Comparison of ENCODE assay signal across 30 cellular contexts in the genomic region with DNA sequence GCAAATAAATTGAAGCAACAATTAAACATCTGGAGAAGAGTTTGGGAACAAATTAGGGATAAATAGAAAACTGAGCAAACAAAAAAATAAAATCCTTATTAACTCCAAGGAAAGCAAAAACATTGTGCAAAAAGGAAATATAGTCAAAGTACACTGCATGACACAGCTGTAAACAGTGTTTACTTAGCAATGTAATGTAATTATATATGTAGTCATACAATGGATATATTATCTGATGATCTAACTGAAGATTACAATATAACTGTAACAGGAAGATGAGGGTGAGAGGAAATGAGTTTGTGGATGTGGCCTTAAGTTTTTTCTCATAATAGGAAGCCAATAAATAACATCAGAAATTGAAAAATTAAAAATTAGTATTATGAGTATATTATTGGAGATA. TPM values are rescaled to one million over a fixed set of nuclear protein-coding genes. Genes with fewer than 3 reads are reported as not detected.
DNase-seq lines count a peak whose midpoint lies in the region; ATAC-seq, FAIRE-seq and TF ChIP-seq lines count a peak whose summit lies in the region.
"Had no signal": no experiment of that assay in that cellular context is flagged by ENCODE, and none has a peak within 500 bp of the region (broad histone marks: within the 10 kb centered on the region; RNA-seq: fewer than 3 reads in every experiment).

No MANE protein-coding gene starts in this region.

- no peaks in the 10 kb centered on the region for H4K20me1 ChIP-seq in endothelial cell of umbilical vein (replicated peaks; ENCODE audit: control insufficient read depth, extremely low read depth, insufficient read depth, low read length)
- H4K20me1 ChIP-seq: BLaER1 had no signal

- H3K27me3 ChIP-seq in bronchial epithelial cell (ENCODE audit: control insufficient read depth, insufficient read depth, low read length), result peaks cover 5% of the 10 kb centered on the region
- no peaks in the 10 kb centered on the region for H3K27me3 ChIP-seq in endothelial cell of umbilical vein (ENCODE audit: control insufficient read depth in 2 of 2, insufficient read depth in 2 of 2, low read length in 2 of 2)
- H3K27me3 ChIP-seq: BE2C, BLaER1 had no signal

- H3K4me2 ChIP-seq in endothelial cell of umbilical vein (ENCODE audit: insufficient read depth, low read length), result peak overlapping the region; percentile 31
- H3K4me2 ChIP-seq: BLaER1 had no signal

- peak overlapping the region; percentile 60 for H3K27ac ChIP-seq in endothelial cell of umbilical vein (ENCODE audit: insufficient read depth, low read depth, low read length)
- H3K27ac ChIP-seq: BLaER1 had no signal

- FAIRE-seq in bronchial epithelial cell (lab: Jason Lieb, UNC) (no peak), endothelial cell of umbilical vein (lab: Jason Lieb, UNC) (peak; percentile 55)
- FAIRE-seq: A204.1, GM12891, GM19239 had no signal

- no peak overlapping the region for H2AFZ ChIP-seq in endothelial cell of umbilical vein (ENCODE audit: low read depth, low read length)

- H3K4me1 ChIP-seq in endothelial cell of umbilical vein (ENCODE audit: control insufficient read depth, extremely low read depth, insufficient read depth, low read length), result peaks cover 17% of the 10 kb centered on the region
- H3K4me1 ChIP-seq: BE2C had no signal

- no peaks in the 10 kb centered on the region for H3K79me2 ChIP-seq in endothelial cell of umbilical vein (ENCODE audit: control insufficient read depth, insufficient read depth, low read length)

- dilution Hi-C loops in endothelial cell of umbilical vein (cut with MboI; ENCODE audit: extremely low pct_ligation_motif_present, low sequenced_read_pairs), result no loop called here

- CTCF ChIA-PET in endothelial cell of umbilical vein (lab: Charles Lee), result interaction anchor here (1.0 to 1.3 kb wide), 3 partner anchors 17 to 252 kb away, joined by 3 to 5 read pairs (median 3); no protein-coding TSS in a partner anchor

- no peak for TF ChIP-seq POLR2A in endothelial cell of umbilical vein (IDR thresholded peaks at IDR 0.05; ENCODE audit: low read depth, low read length)

- peak; percentile 31 for DNase-seq in bronchial epithelial cell (ENCODE audit: low read depth)
- DNase-seq in endothelial cell of umbilical vein (ENCODE audit: low read depth, low spot score), result peak; percentile 53
- DNase-seq in left colon, result no peak
- DNase-seq in activated naive CD4-positive, alpha-beta T cell treated with anti-CD3 and anti-CD28 coated beads, Interleukin-2, amount 50 U/mL, for 16 hours, result no peak
- DNase-seq in mucosa of gallbladder (ENCODE audit: low spot score), result no peak
- no peak for DNase-seq in NCI-H146 treated with DMSO at 0.1 percent for 48 hours (lab: John Stamatoyannopoulos, UW; ENCODE audit: unreplicated experiment)
- DNase-seq: 8988T; ACHN; BE2C; C1 segment of cervical spinal cord; CD4-positive, alpha-beta memory T cell; CD4-positive, CD25-positive, alpha-beta regulatory T cell; CD8-positive, alpha-beta memory T cell; COR-L47; DMS 273 treated with DMSO at 0.1 percent for 48 hours; DMS153; DMS53; DMS79; DND-41; EL; GDM1 had no signal

- peak; percentile 37 for ATAC-seq in left colon

- TF ChIP-seq CTCF in bronchial epithelial cell (IDR thresholded peaks at IDR 0.05; ENCODE audit: insufficient read depth, low read length, severe bottlenecking) (no peak), endothelial cell of umbilical vein (IDR thresholded peaks at IDR 0.05; ENCODE audit: extremely low read depth in 1 of 2, insufficient read depth in 1 of 2, low read depth in 1 of 2, low read length in 2 of 2) (no peak)

- no peak overlapping the region for H3K9ac ChIP-seq in endothelial cell of umbilical vein (replicated peaks; ENCODE audit: extremely low read depth, insufficient read depth, low read length)
- H3K9ac ChIP-seq: BLaER1 had no signal

- H3K9me3 ChIP-seq in endothelial cell of umbilical vein (replicated peaks; ENCODE audit: control insufficient read depth, insufficient read depth, low read length), result no peaks in the 10 kb centered on the region
- H3K9me3 ChIP-seq: BE2C, BLaER1 had no signal

- H3K36me3 ChIP-seq in bronchial epithelial cell (ENCODE audit: control insufficient read depth, insufficient read depth, low read length) (no peaks in the 10 kb centered on the region), endothelial cell of umbilical vein (ENCODE audit: control insufficient read depth in 2 of 2, extremely low read depth in 1 of 2, insufficient read depth in 2 of 2, low read length in 2 of 2) (no peaks in the 10 kb centered on the region)
- H3K36me3 ChIP-seq: BE2C, BLaER1 had no signal

- no peak overlapping the region for H3K4me3 ChIP-seq in bronchial epithelial cell (ENCODE audit: low read depth, low read length)
- no peak overlapping the region for H3K4me3 ChIP-seq in endothelial cell of umbilical vein (replicated peaks in 1 of 3; ENCODE audit: insufficient read depth in 1 of 3, low read depth in 1 of 3, low read length in 3 of 3)
- H3K4me3 ChIP-seq: BLaER1 had no signal

- BruUV-seq in endothelial cell of umbilical vein (replicated peaks; lab: Mats Ljungman, UMichigan), result no TSS peak

- POLR2A ChIA-PET in endothelial cell of umbilical vein (lab: Charles Lee), result no interaction called here

- no peaks in the 10 kb centered on the region for H3K9me1 ChIP-seq in endothelial cell of umbilical vein (replicated peaks; ENCODE audit: control insufficient read depth, extremely low read depth, insufficient read depth, low read length)

- intact Hi-C loops in endothelial cell of umbilical vein (cut with micrococcal nuclease), result loop anchor here (2.0 kb wide), 1 partner anchor 61 kb away; no protein-coding TSS in a partner anchor
- intact Hi-C loops in left colon (cut with DNase I, micrococcal nuclease), result no loop called here

TF ChIP-seq in endothelial cell of umbilical vein, 7 proteins besides CTCF, POLR2A, EP300 and RAD21:
- TF ChIP-seq JUN (IDR thresholded peaks at IDR 0.05; ENCODE audit: borderline replicate concordance, insufficient read depth, insufficient read length, low read depth), result peak; percentile 75
- TF ChIP-seq EZH2 (IDR thresholded peaks at IDR 0.05; ENCODE audit: borderline replicate concordance, low read depth, low read length, severe bottlenecking), result no peak
- TF ChIP-seq MAX (IDR thresholded peaks at IDR 0.05; ENCODE audit: insufficient read depth, insufficient read length), result no peak
- TF ChIP-seq GATA2 (IDR thresholded peaks at IDR 0.05; ENCODE audit: insufficient read depth, insufficient read length, low read depth, low read length), result peak; percentile 96
- no peak for TF ChIP-seq MYC (IDR thresholded peaks at IDR 0.05; ENCODE audit: low read depth, low read length)
- peak; percentile 75 for TF ChIP-seq FOS (IDR thresholded peaks at IDR 0.05; ENCODE audit: borderline replicate concordance, insufficient read depth, low read length)
- TF ChIP-seq POLR2AphosphoS5 (IDR thresholded peaks at IDR 0.05; ENCODE audit: insufficient read depth, low read depth, low read length), result peak; percentile 28

RNA-seq across cellular contexts. Expression of gene SCN10A, which starts 42.5 kb away (rescaled TPM):
- not detected in 2 replicates for total RNA-seq in bronchial epithelial cell
- 0.09 TPM in 1 of 2 replicates, not detected in the other for total RNA-seq in endothelial cell of umbilical vein
- 0.07 and 0.08 TPM in 2 replicates for polyA plus RNA-seq in endothelial cell of umbilical vein
- 0.04 and 0.05 TPM in 2 replicates for polyA plus RNA-seq in endothelial cell of umbilical vein (2011; cell fraction: cytosol; rRNA removed)
- polyA plus RNA-seq in endothelial cell of umbilical vein (2011; cell fraction: nucleus; rRNA removed), result 0.13 and 0.15 TPM in 2 replicates
- polyA plus RNA-seq in endothelial cell of umbilical vein (2012), result 0.03 TPM in 1 of 2 replicates, not detected in the other
- not detected in 2 replicates for polyA minus RNA-seq in endothelial cell of umbilical vein
- polyA minus RNA-seq in endothelial cell of umbilical vein (2011; cell fraction: cytosol; rRNA and poly(A)+ RNA removed), result not detected
- polyA minus RNA-seq in endothelial cell of umbilical vein (2011; cell fraction: nucleus; rRNA and poly(A)+ RNA removed), result 0.10 TPM in 1 of 2 replicates, not detected in the other
- not detected for total RNA-seq in left colon
- not detected for total RNA-seq in mucosa of gallbladder
- total RNA-seq: A673; CD4-positive, alpha-beta memory T cell; CD4-positive, CD25-positive, alpha-beta regulatory T cell; CD8-positive, alpha-beta memory T cell; Daoy; G401 had no signal
- polyA plus RNA-seq: AG04450; CD14-positive monocyte; CD4-positive, alpha-beta memory T cell; CD4-positive, CD25-positive, alpha-beta regulatory T cell; CD8-positive, alpha-beta memory T cell had no signal

Comparison
In these comparisons a context has a peak if more than half of its experiments do, and no peak if none do; other contexts are left out.
1. DNase-seq: peak in bronchial epithelial cell (single experiment) and endothelial cell of umbilical vein (single experiment); none in left colon (0 of 2), activated naive CD4-positive, alpha-beta T cell treated with anti-CD3 and anti-CD28 coated beads, Interleukin-2, amount 50 U/mL, for 16 hours (single experiment), mucosa of gallbladder (single experiment) and NCI-H146 treated with DMSO at 0.1 percent for 48 hours (single experiment).